24 cellular contexts compared by ENCODE assay signal in genomic region chr5:35454011-35454525, GRCh38.
"Had no signal": no experiment of that assay in that cellular context is flagged by ENCODE, and none has a peak within 500 bp of the region (broad histone marks: within the 10 kb centered on the region; RNA-seq: fewer than 3 reads in every experiment).

No MANE protein-coding gene starts in this region.

- ATAC-seq: K562, T-cell had no signal

- H3K4me1 Mint-ChIP-seq: IgD-negative memory B cell, T-cell had no signal

- H3K27me3 Mint-ChIP-seq: IgD-negative memory B cell had no signal

- H3K27ac Mint-ChIP-seq: IgD-negative memory B cell, T-cell had no signal

- H3K4me3 ChIP-seq: K562, MG63, SJSA1, SK-N-MC had no signal

- H3K4me3 Mint-ChIP-seq: IgD-negative memory B cell, T-cell had no signal

- H3K36me3 Mint-ChIP-seq: IgD-negative memory B cell, T-cell had no signal

- DNase-seq: MG63, NCI-H1092, NCI-H1105 treated with DMSO at 0.1 percent for 48 hours, NCI-H1417 treated with DMSO at 0.1 percent for 48 hours, NCI-H146, NCI-H1694 treated with DMSO at 0.1 percent for 48 hours, NCI-H1930, NCI-H2081, NCI-H2107, NCI-H2227 treated with DMSO at 0.1 percent for 48 hours, NCI-H446, NCI-H510A, NCI-H524 treated with DMSO at 0.1 percent for 48 hours, NCI-H69, NCI-H774, Right ventricle myocardium superior, RPMI8226, SIG-M5, SW 1271, T-cell had no signal
